Comparison of ENCODE assay signal across 8 cellular contexts in genomic region chr1:160096491-160097116, GRCh38. TPM values are rescaled to one million over a fixed set of nuclear protein-coding genes. Genes with fewer than 3 reads are reported as not detected.
A peak's percentile ranks its signal among the peaks of the same experiment; 100 is the strongest.
DNase-seq lines count a peak whose midpoint lies in the region; ATAC-seq and TF ChIP-seq lines count a peak whose summit lies in the region.

No MANE protein-coding gene starts in this region.

- intact Hi-C loops in activated CD8-positive, alpha-beta T cell treated with anti-CD3 and anti-CD28 coated beads for 36 hours (cut with micrococcal nuclease) = loop anchor here (10.0 kb wide), 1 partner anchor 518 kb away; no protein-coding TSS in a partner anchor

- peaks cover 2% of the 10 kb centered on the region for H3K36me3 Mint-ChIP-seq in T-helper 1 cell treated with Interleukin-12 subunit alpha and Interleukin-12 subunit beta and Interleukin-4 antibody, amounts not matched to agents 30 μg/mL and 1 μg/mL, for 36 hours (ENCODE audit: low read depth)
- H3K36me3 Mint-ChIP-seq in activated CD8-positive, alpha-beta T cell treated with anti-CD3 and anti-CD28 coated beads for 36 hours (ENCODE audit: low read depth) = peaks cover 8% of the 10 kb centered on the region
- no peaks in the 10 kb centered on the region for H3K36me3 Mint-ChIP-seq in glutamatergic neuron (ENCODE audit: unreplicated experiment)
- peaks cover 31% of the 10 kb centered on the region for H3K36me3 Mint-ChIP-seq in stimulated activated effector memory CD8-positive, alpha-beta T cell treated with anti-CD3 and anti-CD28 coated beads, Interleukin-12 subunit alpha, Interleukin-12 subunit beta, amount 100 ng/mL, for 72 hours

- POLR2A ChIA-PET in activated CD8-positive, alpha-beta T cell treated with anti-CD3 and anti-CD28 coated beads for 36 hours (lab: Charles Lee) = interaction anchor here (1.1 kb wide), 2 partner anchors 14 to 165 kb away, joined by 3 read pairs; partner anchors contain the start of gene DCAF8

- DNase-seq in T-helper 1 cell (no peak), glutamatergic neuron (no peak), COLO668 (lab: John Stamatoyannopoulos, UW; ENCODE audit: unreplicated experiment) (no peak)
- peak; percentile 49 for DNase-seq in activated CD8-positive, alpha-beta T cell treated with anti-CD3 and anti-CD28 coated beads for 36 hours
- no peak for DNase-seq in stimulated activated effector memory CD8-positive, alpha-beta T cell treated with anti-CD3 and anti-CD28 coated beads, Interleukin-12 subunit alpha, Interleukin-12 subunit beta, amount 100 ng/mL, for 72 hours (ENCODE audit: low spot score in 2 of 2)

- peak overlapping the region; percentile 83 for H3K4me3 Mint-ChIP-seq in T-helper 1 cell treated with Interleukin-12 subunit alpha and Interleukin-12 subunit beta and Interleukin-4 antibody, amounts not matched to agents 30 μg/mL and 1 μg/mL, for 36 hours
- peak overlapping the region; percentile 85 for H3K4me3 Mint-ChIP-seq in activated CD8-positive, alpha-beta T cell treated with anti-CD3 and anti-CD28 coated beads for 36 hours
- H3K4me3 Mint-ChIP-seq in glutamatergic neuron (ENCODE audit: unreplicated experiment) = peak overlapping the region; percentile 90
- peak overlapping the region; percentile 90 for H3K4me3 Mint-ChIP-seq in stimulated activated effector memory CD8-positive, alpha-beta T cell treated with anti-CD3 and anti-CD28 coated beads, Interleukin-12 subunit alpha, Interleukin-12 subunit beta, amount 100 ng/mL, for 72 hours

- no peaks in the 10 kb centered on the region for H3K9me3 Mint-ChIP-seq in T-helper 1 cell treated with Interleukin-12 subunit alpha and Interleukin-12 subunit beta and Interleukin-4 antibody, amounts not matched to agents 30 μg/mL and 1 μg/mL, for 36 hours
- no peaks in the 10 kb centered on the region for H3K9me3 Mint-ChIP-seq in activated CD8-positive, alpha-beta T cell treated with anti-CD3 and anti-CD28 coated beads for 36 hours
- H3K9me3 Mint-ChIP-seq in glutamatergic neuron (ENCODE audit: unreplicated experiment) = peaks cover 11% of the 10 kb centered on the region
- no peaks in the 10 kb centered on the region for H3K9me3 Mint-ChIP-seq in stimulated activated effector memory CD8-positive, alpha-beta T cell treated with anti-CD3 and anti-CD28 coated beads, Interleukin-12 subunit alpha, Interleukin-12 subunit beta, amount 100 ng/mL, for 72 hours

- no peak overlapping the region for H3K27ac Mint-ChIP-seq in T-helper 1 cell treated with Interleukin-12 subunit alpha and Interleukin-12 subunit beta and Interleukin-4 antibody, amounts not matched to agents 30 μg/mL and 1 μg/mL, for 36 hours
- H3K27ac Mint-ChIP-seq in activated CD8-positive, alpha-beta T cell treated with anti-CD3 and anti-CD28 coated beads for 36 hours = peak overlapping the region; percentile 90
- no peak overlapping the region for H3K27ac Mint-ChIP-seq in glutamatergic neuron (ENCODE audit: unreplicated experiment)
- H3K27ac Mint-ChIP-seq in stimulated activated effector memory CD8-positive, alpha-beta T cell treated with anti-CD3 and anti-CD28 coated beads, Interleukin-12 subunit alpha, Interleukin-12 subunit beta, amount 100 ng/mL, for 72 hours = peak overlapping the region; percentile 93

- H3K27me3 Mint-ChIP-seq in T-helper 1 cell treated with Interleukin-12 subunit alpha and Interleukin-12 subunit beta and Interleukin-4 antibody, amounts not matched to agents 30 μg/mL and 1 μg/mL, for 36 hours (ENCODE audit: low read depth) = no peaks in the 10 kb centered on the region
- H3K27me3 Mint-ChIP-seq in activated CD8-positive, alpha-beta T cell treated with anti-CD3 and anti-CD28 coated beads for 36 hours = no peaks in the 10 kb centered on the region
- peaks cover 11% of the 10 kb centered on the region for H3K27me3 Mint-ChIP-seq in glutamatergic neuron (ENCODE audit: unreplicated experiment)

- peaks cover 34% of the 10 kb centered on the region for H3K4me1 Mint-ChIP-seq in T-helper 1 cell treated with Interleukin-12 subunit alpha and Interleukin-12 subunit beta and Interleukin-4 antibody, amounts not matched to agents 30 μg/mL and 1 μg/mL, for 36 hours (ENCODE audit: low read depth)
- peaks cover 62% of the 10 kb centered on the region for H3K4me1 Mint-ChIP-seq in activated CD8-positive, alpha-beta T cell treated with anti-CD3 and anti-CD28 coated beads for 36 hours (ENCODE audit: low read depth)
- peaks cover 17% of the 10 kb centered on the region for H3K4me1 Mint-ChIP-seq in glutamatergic neuron (ENCODE audit: low read depth, unreplicated experiment)
- peaks cover 51% of the 10 kb centered on the region for H3K4me1 Mint-ChIP-seq in stimulated activated effector memory CD8-positive, alpha-beta T cell treated with anti-CD3 and anti-CD28 coated beads, Interleukin-12 subunit alpha, Interleukin-12 subunit beta, amount 100 ng/mL, for 72 hours

- TF ChIP-seq CTCF in activated CD8-positive, alpha-beta T cell treated with anti-CD3 and anti-CD28 coated beads for 36 hours (IDR thresholded peaks at IDR 0.05) = no peak
- TF ChIP-seq CTCF in glutamatergic neuron (IDR thresholded peaks at IDR 0.05; ENCODE audit: partially characterized antibody, unreplicated experiment) = no peak

- CTCF ChIA-PET in activated CD8-positive, alpha-beta T cell treated with anti-CD3 and anti-CD28 coated beads for 36 hours (lab: Charles Lee) = interaction anchor here (0.6 to 7.3 kb wide), 8 partner anchors 9 to 280 kb away, joined by 3 to 119 read pairs (median 10); partner anchors contain the start of gene KCNJ9

- no peak for ATAC-seq in activated CD8-positive, alpha-beta T cell treated with anti-CD3 and anti-CD28 coated beads for 36 hours
- ATAC-seq in stimulated activated effector memory CD8-positive, alpha-beta T cell treated with anti-CD3 and anti-CD28 coated beads, Interleukin-12 subunit alpha, Interleukin-12 subunit beta, amount 100 ng/mL, for 72 hours = no peak
- ATAC-seq in GM18868 (IDR thresholded peaks at IDR 0.05; ENCODE audit: unreplicated experiment) (no peak), HG02970 (IDR thresholded peaks at IDR 0.05; ENCODE audit: low FRiP score, unreplicated experiment) (no peak)

RNA-seq across cellular contexts. Expression of gene IGSF8, which starts 1.8 kb away (rescaled TPM):
- total RNA-seq in activated CD8-positive, alpha-beta T cell treated with anti-CD3 and anti-CD28 coated beads for 36 hours = 10 to 100 TPM; 48.0 to 49.5 TPM
- total RNA-seq in glutamatergic neuron (ENCODE audit: unreplicated experiment) = 45.9 TPM

RNA-seq across cellular contexts. Expression of gene KCNJ9, which starts 15.3 kb away (rescaled TPM):
- not detected for total RNA-seq in activated CD8-positive, alpha-beta T cell treated with anti-CD3 and anti-CD28 coated beads for 36 hours
- 2.0 TPM for total RNA-seq in glutamatergic neuron (ENCODE audit: unreplicated experiment)

RNA-seq across cellular contexts. Expression of gene ATP1A2, which starts 19.0 kb away (rescaled TPM):
- not detected for total RNA-seq in activated CD8-positive, alpha-beta T cell treated with anti-CD3 and anti-CD28 coated beads for 36 hours
- total RNA-seq in glutamatergic neuron (ENCODE audit: unreplicated experiment) = not detected

RNA-seq across cellular contexts. Expression of gene KCNJ10, which starts 26.6 kb away (rescaled TPM):
- total RNA-seq in activated CD8-positive, alpha-beta T cell treated with anti-CD3 and anti-CD28 coated beads for 36 hours = under 1 TPM; 0.14 to 0.29 TPM
- not detected for total RNA-seq in glutamatergic neuron (ENCODE audit: unreplicated experiment)

RNA-seq across cellular contexts. Expression of gene ATP1A4, which starts 54.8 kb away (rescaled TPM):
- not detected for total RNA-seq in activated CD8-positive, alpha-beta T cell treated with anti-CD3 and anti-CD28 coated beads for 36 hours
- not detected for total RNA-seq in glutamatergic neuron (ENCODE audit: unreplicated experiment)

Comparison
In these comparisons a context has a peak if more than half of its experiments do, and no peak if none do; other contexts are left out.
1. H3K27ac Mint-ChIP-seq: peak in activated CD8-positive, alpha-beta T cell treated with anti-CD3 and anti-CD28 coated beads for 36 hours (single experiment) and stimulated activated effector memory CD8-positive, alpha-beta T cell treated with anti-CD3 and anti-CD28 coated beads, Interleukin-12 subunit alpha, Interleukin-12 subunit beta, amount 100 ng/mL, for 72 hours (single experiment); none in T-helper 1 cell treated with Interleukin-12 subunit alpha and Interleukin-12 subunit beta and Interleukin-4 antibody, amounts not matched to agents 30 μg/mL and 1 μg/mL, for 36 hours (single experiment) and glutamatergic neuron (single experiment).
2. Peak in every context shown above with its lines, with median percentiles within 50 percentile points of each other: H3K4me3 Mint-ChIP-seq.